In the genomic region with DNA sequence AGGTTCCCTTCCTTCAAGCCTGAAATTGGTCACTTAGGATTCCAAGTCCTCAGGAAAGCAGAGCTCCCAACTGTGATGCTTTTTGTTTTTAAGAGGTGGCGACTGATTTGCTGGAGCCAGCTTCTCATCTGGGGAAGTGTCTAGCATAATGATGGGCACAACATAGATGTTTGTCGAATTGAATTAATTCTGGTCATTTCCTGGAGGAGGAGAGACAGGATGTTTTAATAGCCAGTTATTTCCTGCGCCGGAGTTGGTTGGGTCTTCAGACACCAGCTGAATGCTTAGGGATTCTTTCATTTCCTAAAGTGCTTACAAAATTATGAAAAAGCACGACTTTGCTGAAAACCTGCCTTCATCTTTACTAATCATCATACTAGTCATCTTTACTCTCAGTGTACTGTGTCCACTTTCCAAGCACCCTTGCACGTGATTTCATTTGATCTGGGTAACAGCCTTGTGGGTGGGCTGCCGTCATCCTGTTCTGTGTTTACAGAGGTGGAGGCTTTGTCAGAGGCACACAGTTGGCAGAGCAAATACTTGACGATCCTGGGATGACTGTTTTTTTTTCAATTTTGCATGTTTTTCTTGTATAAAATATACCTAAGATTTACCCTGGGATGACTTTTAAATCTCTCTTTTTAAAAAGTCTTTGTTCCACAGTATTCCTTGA, we compare ENCODE assay signal across 1 cellular context.
TF ChIP-seq lines count a peak whose summit lies in the region.

No MANE protein-coding gene starts in this region.

TF ChIP-seq in HepG2, 621 proteins besides CTCF, POLR2A, EP300 and RAD21 (continued from another document and continues in another):
- TF ChIP-seq, protein P1, sequence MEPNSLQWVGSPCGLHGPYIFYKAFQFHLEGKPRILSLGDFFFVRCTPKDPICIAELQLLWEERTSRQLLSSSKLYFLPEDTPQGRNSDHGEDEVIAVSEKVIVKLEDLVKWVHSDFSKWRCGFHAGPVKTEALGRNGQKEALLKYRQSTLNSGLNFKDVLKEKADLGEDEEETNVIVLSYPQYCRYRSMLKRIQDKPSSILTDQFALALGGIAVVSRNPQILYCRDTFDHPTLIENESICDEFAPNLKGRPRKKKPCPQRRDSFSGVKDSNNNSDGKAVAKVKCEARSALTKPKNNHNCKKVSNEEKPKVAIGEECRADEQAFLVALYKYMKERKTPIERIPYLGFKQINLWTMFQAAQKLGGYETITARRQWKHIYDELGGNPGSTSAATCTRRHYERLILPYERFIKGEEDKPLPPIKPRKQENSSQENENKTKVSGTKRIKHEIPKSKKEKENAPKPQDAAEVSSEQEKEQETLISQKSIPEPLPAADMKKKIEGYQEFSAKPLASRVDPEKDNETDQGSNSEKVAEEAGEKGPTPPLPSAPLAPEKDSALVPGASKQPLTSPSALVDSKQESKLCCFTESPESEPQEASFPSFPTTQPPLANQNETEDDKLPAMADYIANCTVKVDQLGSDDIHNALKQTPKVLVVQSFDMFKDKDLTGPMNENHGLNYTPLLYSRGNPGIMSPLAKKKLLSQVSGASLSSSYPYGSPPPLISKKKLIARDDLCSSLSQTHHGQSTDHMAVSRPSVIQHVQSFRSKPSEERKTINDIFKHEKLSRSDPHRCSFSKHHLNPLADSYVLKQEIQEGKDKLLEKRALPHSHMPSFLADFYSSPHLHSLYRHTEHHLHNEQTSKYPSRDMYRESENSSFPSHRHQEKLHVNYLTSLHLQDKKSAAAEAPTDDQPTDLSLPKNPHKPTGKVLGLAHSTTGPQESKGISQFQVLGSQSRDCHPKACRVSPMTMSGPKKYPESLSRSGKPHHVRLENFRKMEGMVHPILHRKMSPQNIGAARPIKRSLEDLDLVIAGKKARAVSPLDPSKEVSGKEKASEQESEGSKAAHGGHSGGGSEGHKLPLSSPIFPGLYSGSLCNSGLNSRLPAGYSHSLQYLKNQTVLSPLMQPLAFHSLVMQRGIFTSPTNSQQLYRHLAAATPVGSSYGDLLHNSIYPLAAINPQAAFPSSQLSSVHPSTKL (CRISPR knock-in tag; IDR thresholded peaks at IDR 0.05): peak; percentile 93
- TF ChIP-seq, protein P2, sequence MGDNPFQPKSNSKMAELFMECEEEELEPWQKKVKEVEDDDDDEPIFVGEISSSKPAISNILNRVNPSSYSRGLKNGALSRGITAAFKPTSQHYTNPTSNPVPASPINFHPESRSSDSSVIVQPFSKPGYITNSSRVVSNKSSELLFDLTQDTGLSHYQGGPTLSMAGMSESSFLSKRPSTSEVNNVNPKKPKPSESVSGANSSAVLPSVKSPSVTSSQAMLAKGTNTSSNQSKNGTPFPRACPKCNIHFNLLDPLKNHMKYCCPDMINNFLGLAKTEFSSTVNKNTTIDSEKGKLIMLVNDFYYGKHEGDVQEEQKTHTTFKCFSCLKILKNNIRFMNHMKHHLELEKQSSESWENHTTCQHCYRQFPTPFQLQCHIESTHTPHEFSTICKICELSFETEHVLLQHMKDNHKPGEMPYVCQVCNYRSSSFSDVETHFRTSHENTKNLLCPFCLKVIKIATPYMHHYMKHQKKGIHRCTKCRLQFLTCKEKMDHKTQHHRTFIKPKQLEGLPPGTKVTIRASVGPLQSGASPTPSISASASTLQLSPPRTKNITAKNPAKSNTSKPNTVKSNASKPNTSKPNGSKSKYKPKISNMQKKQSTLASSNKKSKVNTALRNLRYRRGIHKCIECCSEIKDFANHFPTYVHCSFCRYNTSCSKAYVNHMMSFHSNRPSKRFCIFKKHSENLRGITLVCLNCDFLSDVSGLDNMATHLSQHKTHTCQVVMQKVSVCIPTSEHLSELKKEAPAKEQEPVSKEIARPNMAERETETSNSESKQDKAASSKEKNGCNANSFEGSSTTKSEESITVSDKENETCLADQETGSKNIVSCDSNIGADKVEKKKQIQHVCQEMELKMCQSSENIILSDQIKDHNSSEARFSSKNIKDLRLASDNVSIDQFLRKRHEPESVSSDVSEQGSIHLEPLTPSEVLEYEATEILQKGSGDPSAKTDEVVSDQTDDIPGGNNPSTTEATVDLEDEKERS (CRISPR knock-in tag; IDR thresholded peaks at IDR 0.05): 0 out of 2 replicates have a peak, but pooled peaks have one; percentile 30
- TF ChIP-seq ZBTB7B (CRISPR knock-in tag; IDR thresholded peaks at IDR 0.05): peak; percentile 83
- TF ChIP-seq FOXA1 (IDR thresholded peaks at IDR 0.05): no peak
- peak; percentile 92 for TF ChIP-seq FOXA1 (CRISPR knock-in tag; IDR thresholded peaks at IDR 0.05)
- TF ChIP-seq SP5 (CRISPR knock-in tag; IDR thresholded peaks at IDR 0.05; ENCODE audit: borderline replicate concordance, low read depth): peak; percentile 93
- TF ChIP-seq NR2F6 (IDR thresholded peaks at IDR 0.05): peak; percentile 19; the same call in 1 of the 2 replicates
- peak; percentile 48; the same call in 1 of the 2 replicates for TF ChIP-seq NR2F6 (CRISPR knock-in tag; IDR thresholded peaks at IDR 0.05)
- peak; percentile 75; the same call in 1 of the 2 replicates for TF ChIP-seq TBX2 (CRISPR knock-in tag; IDR thresholded peaks at IDR 0.05; ENCODE audit: borderline replicate concordance)
- TF ChIP-seq PHF21A (CRISPR knock-in tag; IDR thresholded peaks at IDR 0.05): 0 out of 2 replicates have a peak, but pooled peaks have one; percentile 16
- TF ChIP-seq, protein P3, sequence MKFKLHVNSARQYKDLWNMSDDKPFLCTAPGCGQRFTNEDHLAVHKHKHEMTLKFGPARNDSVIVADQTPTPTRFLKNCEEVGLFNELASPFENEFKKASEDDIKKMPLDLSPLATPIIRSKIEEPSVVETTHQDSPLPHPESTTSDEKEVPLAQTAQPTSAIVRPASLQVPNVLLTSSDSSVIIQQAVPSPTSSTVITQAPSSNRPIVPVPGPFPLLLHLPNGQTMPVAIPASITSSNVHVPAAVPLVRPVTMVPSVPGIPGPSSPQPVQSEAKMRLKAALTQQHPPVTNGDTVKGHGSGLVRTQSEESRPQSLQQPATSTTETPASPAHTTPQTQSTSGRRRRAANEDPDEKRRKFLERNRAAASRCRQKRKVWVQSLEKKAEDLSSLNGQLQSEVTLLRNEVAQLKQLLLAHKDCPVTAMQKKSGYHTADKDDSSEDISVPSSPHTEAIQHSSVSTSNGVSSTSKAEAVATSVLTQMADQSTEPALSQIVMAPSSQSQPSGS (CRISPR knock-in tag; IDR thresholded peaks at IDR 0.05): peak; percentile 71; the same call in 1 of the 2 replicates
- TF ChIP-seq ZNF430 (CRISPR knock-in tag; IDR thresholded peaks at IDR 0.05): peak; percentile 54; the same call in 1 of the 2 replicates
- TF ChIP-seq FOSL2 (CRISPR knock-in tag; IDR thresholded peaks at IDR 0.05): peak; percentile 86
- TF ChIP-seq, protein P4, sequence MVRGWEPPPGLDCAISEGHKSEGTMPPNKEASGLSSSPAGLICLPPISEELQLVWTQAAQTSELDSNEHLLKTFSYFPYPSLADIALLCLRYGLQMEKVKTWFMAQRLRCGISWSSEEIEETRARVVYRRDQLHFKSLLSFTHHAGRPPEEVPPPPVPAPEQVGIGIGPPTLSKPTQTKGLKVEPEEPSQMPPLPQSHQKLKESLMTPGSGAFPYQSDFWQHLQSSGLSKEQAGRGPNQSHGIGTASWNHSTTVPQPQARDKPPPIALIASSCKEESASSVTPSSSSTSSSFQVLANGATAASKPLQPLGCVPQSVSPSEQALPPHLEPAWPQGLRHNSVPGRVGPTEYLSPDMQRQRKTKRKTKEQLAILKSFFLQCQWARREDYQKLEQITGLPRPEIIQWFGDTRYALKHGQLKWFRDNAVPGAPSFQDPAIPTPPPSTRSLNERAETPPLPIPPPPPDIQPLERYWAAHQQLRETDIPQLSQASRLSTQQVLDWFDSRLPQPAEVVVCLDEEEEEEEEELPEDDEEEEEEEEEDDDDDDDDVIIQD (CRISPR knock-in tag; IDR thresholded peaks at IDR 0.05; ENCODE audit: low read depth): peak; percentile 65; the same call in 1 of the 2 replicates
- peak; percentile 31; the same call in 1 of the 2 replicates for TF ChIP-seq CREB1 (IDR thresholded peaks at IDR 0.05)
- TF ChIP-seq CREB1 (CRISPR knock-in tag; IDR thresholded peaks at IDR 0.05): no peak
- TF ChIP-seq, protein P5, sequence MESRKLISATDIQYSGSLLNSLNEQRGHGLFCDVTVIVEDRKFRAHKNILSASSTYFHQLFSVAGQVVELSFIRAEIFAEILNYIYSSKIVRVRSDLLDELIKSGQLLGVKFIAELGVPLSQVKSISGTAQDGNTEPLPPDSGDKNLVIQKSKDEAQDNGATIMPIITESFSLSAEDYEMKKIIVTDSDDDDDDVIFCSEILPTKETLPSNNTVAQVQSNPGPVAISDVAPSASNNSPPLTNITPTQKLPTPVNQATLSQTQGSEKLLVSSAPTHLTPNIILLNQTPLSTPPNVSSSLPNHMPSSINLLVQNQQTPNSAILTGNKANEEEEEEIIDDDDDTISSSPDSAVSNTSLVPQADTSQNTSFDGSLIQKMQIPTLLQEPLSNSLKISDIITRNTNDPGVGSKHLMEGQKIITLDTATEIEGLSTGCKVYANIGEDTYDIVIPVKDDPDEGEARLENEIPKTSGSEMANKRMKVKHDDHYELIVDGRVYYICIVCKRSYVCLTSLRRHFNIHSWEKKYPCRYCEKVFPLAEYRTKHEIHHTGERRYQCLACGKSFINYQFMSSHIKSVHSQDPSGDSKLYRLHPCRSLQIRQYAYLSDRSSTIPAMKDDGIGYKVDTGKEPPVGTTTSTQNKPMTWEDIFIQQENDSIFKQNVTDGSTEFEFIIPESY (CRISPR knock-in tag; IDR thresholded peaks at IDR 0.05): 0 out of 2 replicates have a peak, but pooled peaks have one; percentile 9
- peak; percentile 31; the same call in 1 of the 2 replicates for TF ChIP-seq GABPB1 (CRISPR knock-in tag; IDR thresholded peaks at IDR 0.05)
- TF ChIP-seq HNF4A (CRISPR knock-in tag; IDR thresholded peaks at IDR 0.05): peak; percentile 12; the same call in 1 of the 2 replicates
- TF ChIP-seq SAP130 (CRISPR knock-in tag; IDR thresholded peaks at IDR 0.05; ENCODE audit: low read depth): peak; percentile 90
- TF ChIP-seq HMG20A (CRISPR knock-in tag; IDR thresholded peaks at IDR 0.05; ENCODE audit: borderline replicate concordance): peak; percentile 33; the same call in 1 of the 2 replicates
- TF ChIP-seq ZNF543 (CRISPR knock-in tag; IDR thresholded peaks at IDR 0.05): no peak
- TF ChIP-seq, protein P6, sequence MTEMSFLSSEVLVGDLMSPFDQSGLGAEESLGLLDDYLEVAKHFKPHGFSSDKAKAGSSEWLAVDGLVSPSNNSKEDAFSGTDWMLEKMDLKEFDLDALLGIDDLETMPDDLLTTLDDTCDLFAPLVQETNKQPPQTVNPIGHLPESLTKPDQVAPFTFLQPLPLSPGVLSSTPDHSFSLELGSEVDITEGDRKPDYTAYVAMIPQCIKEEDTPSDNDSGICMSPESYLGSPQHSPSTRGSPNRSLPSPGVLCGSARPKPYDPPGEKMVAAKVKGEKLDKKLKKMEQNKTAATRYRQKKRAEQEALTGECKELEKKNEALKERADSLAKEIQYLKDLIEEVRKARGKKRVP (CRISPR knock-in tag; IDR thresholded peaks at IDR 0.05): peak in 1 of 2 experiments; percentile 72; a peak in 2 of 4 replicates
- peak; percentile 54; the same call in 1 of the 2 replicates for TF ChIP-seq YEATS2 (CRISPR knock-in tag; IDR thresholded peaks at IDR 0.05; ENCODE audit: borderline replicate concordance)
- TF ChIP-seq FOXK1 (CRISPR knock-in tag; IDR thresholded peaks at IDR 0.05; ENCODE audit: borderline replicate concordance, low read depth): 0 out of 2 replicates have a peak, but pooled peaks have one; percentile 63
- TF ChIP-seq ZKSCAN8 (CRISPR knock-in tag; IDR thresholded peaks at IDR 0.05; ENCODE audit: borderline replicate concordance): peak; percentile 80; the same call in 1 of the 2 replicates
- no peak for TF ChIP-seq NKX3-1 (CRISPR knock-in tag; IDR thresholded peaks at IDR 0.05)
- TF ChIP-seq SIX1 (CRISPR knock-in tag; IDR thresholded peaks at IDR 0.05; ENCODE audit: borderline replicate concordance): peak; percentile 63; the same call in 1 of the 2 replicates
- TF ChIP-seq ZNF44 (CRISPR knock-in tag; IDR thresholded peaks at IDR 0.05): no peak
- TF ChIP-seq ZNF234 (CRISPR knock-in tag; conservative IDR thresholded peaks at IDR 0.05): no peak
- TF ChIP-seq KLF16 (CRISPR knock-in tag; IDR thresholded peaks at IDR 0.05): peak in 1 of 2 experiments; percentile 51; a peak in 1 of 4 replicates
- TF ChIP-seq IRF2 (CRISPR knock-in tag; IDR thresholded peaks at IDR 0.05): peak; percentile 32; the same call in 1 of the 2 replicates
- TF ChIP-seq SOX5 (CRISPR knock-in tag; IDR thresholded peaks at IDR 0.05; ENCODE audit: borderline replicate concordance): peak; percentile 88
- TF ChIP-seq ERF (CRISPR knock-in tag; IDR thresholded peaks at IDR 0.05): peak; percentile 34; the same call in 1 of the 2 replicates
- no peak for TF ChIP-seq ATF7 (IDR thresholded peaks at IDR 0.05)
- 0 out of 2 replicates have a peak, but pooled peaks have one; percentile 49 for TF ChIP-seq ATF7 (CRISPR knock-in tag; IDR thresholded peaks at IDR 0.05)
- TF ChIP-seq ZSCAN21 (CRISPR knock-in tag; IDR thresholded peaks at IDR 0.05; ENCODE audit: borderline replicate concordance): 0 out of 2 replicates have a peak, but pooled peaks have one; percentile 21
- TF ChIP-seq YEATS4 (CRISPR knock-in tag; IDR thresholded peaks at IDR 0.05; ENCODE audit: borderline replicate concordance): no peak
- TF ChIP-seq FOXA3 (CRISPR knock-in tag; IDR thresholded peaks at IDR 0.05): peak; percentile 95
- no peak for TF ChIP-seq ZNF761 (CRISPR knock-in tag; conservative IDR thresholded peaks at IDR 0.05)
- TF ChIP-seq, protein P7, sequence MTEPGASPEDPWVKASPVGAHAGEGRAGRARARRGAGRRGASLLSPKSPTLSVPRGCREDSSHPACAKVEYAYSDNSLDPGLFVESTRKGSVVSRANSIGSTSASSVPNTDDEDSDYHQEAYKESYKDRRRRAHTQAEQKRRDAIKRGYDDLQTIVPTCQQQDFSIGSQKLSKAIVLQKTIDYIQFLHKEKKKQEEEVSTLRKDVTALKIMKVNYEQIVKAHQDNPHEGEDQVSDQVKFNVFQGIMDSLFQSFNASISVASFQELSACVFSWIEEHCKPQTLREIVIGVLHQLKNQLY (CRISPR knock-in tag; IDR thresholded peaks at IDR 0.05): peak; percentile 86
- peak; percentile 54; the same call in 1 of the 2 replicates for TF ChIP-seq DPF2 (CRISPR knock-in tag; IDR thresholded peaks at IDR 0.05; ENCODE audit: borderline replicate concordance, low read depth)
- peak; percentile 63; the same call in 1 of the 2 replicates for TF ChIP-seq ZNF614 (CRISPR knock-in tag; IDR thresholded peaks at IDR 0.05; ENCODE audit: borderline replicate concordance)
- TF ChIP-seq, protein P8, sequence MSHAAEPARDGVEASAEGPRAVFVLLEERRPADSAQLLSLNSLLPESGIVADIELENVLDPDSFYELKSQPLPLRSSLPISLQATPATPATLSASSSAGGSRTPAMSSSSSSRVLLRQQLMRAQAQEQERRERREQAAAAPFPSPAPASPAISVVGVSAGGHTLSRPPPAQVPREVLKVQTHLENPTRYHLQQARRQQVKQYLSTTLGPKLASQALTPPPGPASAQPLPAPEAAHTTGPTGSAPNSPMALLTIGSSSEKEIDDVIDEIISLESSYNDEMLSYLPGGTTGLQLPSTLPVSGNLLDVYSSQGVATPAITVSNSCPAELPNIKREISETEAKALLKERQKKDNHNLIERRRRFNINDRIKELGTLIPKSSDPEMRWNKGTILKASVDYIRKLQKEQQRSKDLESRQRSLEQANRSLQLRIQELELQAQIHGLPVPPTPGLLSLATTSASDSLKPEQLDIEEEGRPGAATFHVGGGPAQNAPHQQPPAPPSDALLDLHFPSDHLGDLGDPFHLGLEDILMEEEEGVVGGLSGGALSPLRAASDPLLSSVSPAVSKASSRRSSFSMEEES (CRISPR knock-in tag; IDR thresholded peaks at IDR 0.05): peak; percentile 92
